ENCODE assay signal across 8 cellular contexts in genomic region chr20:45934046-45934586, GRCh38. TPM values are rescaled to one million over a fixed set of nuclear protein-coding genes. Genes with fewer than 3 reads are reported as not detected.
DNase-seq lines count a peak whose midpoint lies in the region; ATAC-seq and TF ChIP-seq lines count a peak whose summit lies in the region.

No MANE protein-coding gene starts in this region.

- H2BK5ac ChIP-seq in mesendoderm (ENCODE audit: low read length) = peak overlapping the region; percentile 11

- DNase-seq in ELR (ENCODE audit: low read depth) (peak; percentile 68), T-cell (peak in 8 of 34 experiments; percentile 10 to 45 (median 30)), mesendoderm (peak; percentile 76)
- peak; percentile 62 for DNase-seq in effector CD8-positive, alpha-beta T cell (lab: John Stamatoyannopoulos, UW)
- no peak for DNase-seq in activated CD8-positive, alpha-beta memory T cell treated with anti-CD3 and anti-CD28 coated beads, Interleukin-2, amount 50 U/mL, for 4 hours

- CTCF ChIA-PET in T-cell (lab: Charles Lee) = interaction anchor here (0.5 to 1.2 kb wide), 10 partner anchors 18 to 135 kb away, joined by 3 to 15 read pairs (median 3); partner anchors contain the start of genes CTSA (in 1 of the 2), NEURL2 (in 1 of the 2) and ZNF335 (in 1 of the 2)

- H3K79me1 ChIP-seq in mesendoderm (ENCODE audit: low read length) = peaks cover 9% of the 10 kb centered on the region

- H3K79me2 ChIP-seq in KMS-11 (ENCODE audit: insufficient read depth, low read depth) = peaks cover 7% of the 10 kb centered on the region; the same call in 1 of the 2 replicates
- H3K79me2 ChIP-seq in mesendoderm (ENCODE audit: control insufficient read depth, insufficient read depth, low read length) = peaks cover 7% of the 10 kb centered on the region

- H4K5ac ChIP-seq in mesendoderm (ENCODE audit: low read length) = no peak overlapping the region

- peak overlapping the region; percentile 96 for H3K4me2 ChIP-seq in KMS-11
- H3K4me2 ChIP-seq in mesendoderm (ENCODE audit: low read length) = peak overlapping the region; percentile 98

- peaks cover 16 to 39% (median 31%) of the 10 kb centered on the region in 3 donors for H3K4me1 Mint-ChIP-seq in T-cell

- no peak overlapping the region for H2BK15ac ChIP-seq in mesendoderm (replicated peaks; ENCODE audit: low read depth)

- no peak overlapping the region for H2BK120ac ChIP-seq in mesendoderm (ENCODE audit: low read depth, low read length)

- peak; percentile 16 for ATAC-seq in GM21576 (IDR thresholded peaks at IDR 0.05; ENCODE audit: unreplicated experiment)
- ATAC-seq in T-cell (replicated peaks in 1 of 4) = peak; percentile 4 to 16 (median 8)

- H3K56ac ChIP-seq in mesendoderm (ENCODE audit: low read length) = peak overlapping the region; percentile 87

- peak overlapping the region; percentile 61 for H3K4ac ChIP-seq in mesendoderm (ENCODE audit: low read depth, low read length)

- H2AK5ac ChIP-seq in mesendoderm (ENCODE audit: low read length) = peak overlapping the region; percentile 35

- H3K23ac ChIP-seq in mesendoderm (ENCODE audit: low read length) = peak overlapping the region; percentile 82

- H2AFZ ChIP-seq in KMS-11 (ENCODE audit: low read depth) = peak overlapping the region; percentile 63

- H3K27ac ChIP-seq in KMS-11 = peak overlapping the region; percentile 98
- H3K27ac ChIP-seq in mesendoderm (ENCODE audit: low read depth, low read length) = peak overlapping the region; percentile 98
- H3K27ac ChIP-seq in thymus (ENCODE audit: low read depth) = peak overlapping the region; percentile 92

- WGBS in mesendoderm (ENCODE audit: extremely low coverage, insufficient coverage, low lambda C conversion rate) = no CpG with 5 or more reads among the region's 34 CpGs
- WGBS in thymus = under 1% methylated on average over 34 of the region's 34 CpGs

- TF ChIP-seq CTCF in KMS-11 (conservative IDR thresholded peaks at IDR 0.05; ENCODE audit: low read depth, low read length) = no peak

- peak overlapping the region; percentile 95 to 97 for H3K27ac Mint-ChIP-seq in T-cell

- no peaks in the 10 kb centered on the region for H4K20me1 ChIP-seq in KMS-11 (ENCODE audit: insufficient read depth)

- no peaks in the 10 kb centered on the region for H3K9me3 ChIP-seq in thymus (ENCODE audit: control insufficient read depth)

- H3K27me3 ChIP-seq in KMS-11 (ENCODE audit: insufficient read depth, low read depth) = no peaks in the 10 kb centered on the region
- H3K27me3 ChIP-seq in mesendoderm (ENCODE audit: insufficient read depth, low read length, poor library complexity) = no peaks in the 10 kb centered on the region
- no peaks in the 10 kb centered on the region for H3K27me3 ChIP-seq in thymus (ENCODE audit: control insufficient read depth, insufficient read depth)

- peak overlapping the region; percentile 93 to 97 (median 97) for H3K4me3 Mint-ChIP-seq in T-cell

- H3K9me3 Mint-ChIP-seq in T-cell = no peaks in the 10 kb centered on the region

- H3K36me3 Mint-ChIP-seq in T-cell = peaks cover 14% of the 10 kb centered on the region

- H3K18ac ChIP-seq in mesendoderm (ENCODE audit: low read length) = peak overlapping the region; percentile 22

- no peaks in the 10 kb centered on the region for H3K36me3 ChIP-seq in KMS-11 (ENCODE audit: insufficient read depth)
- peaks cover 3% of the 10 kb centered on the region for H3K36me3 ChIP-seq in mesendoderm (ENCODE audit: control insufficient read depth, insufficient read depth, low read length)
- H3K36me3 ChIP-seq in thymus (ENCODE audit: control insufficient read depth, insufficient read depth) = peaks cover 22% of the 10 kb centered on the region

- H3K4me1 ChIP-seq in KMS-11 (ENCODE audit: low read depth, poor library complexity, severe bottlenecking) = peaks cover 13% of the 10 kb centered on the region
- H3K4me1 ChIP-seq in mesendoderm (ENCODE audit: control insufficient read depth, low read depth, low read length) = peaks cover 5% of the 10 kb centered on the region
- peaks cover 4% of the 10 kb centered on the region for H3K4me1 ChIP-seq in thymus (ENCODE audit: control insufficient read depth, insufficient read depth, low read length)

- H3K27me3 Mint-ChIP-seq in T-cell = no peaks in the 10 kb centered on the region

- no peak overlapping the region for H4K8ac ChIP-seq in mesendoderm (ENCODE audit: low read depth, low read length)

- POLR2A ChIA-PET in T-cell (lab: Charles Lee) = interaction anchor here (0.6 to 2.4 kb wide), 5 partner anchors 36 to 157 kb away, joined by 3 to 25 read pairs (median 4); partner anchors contain the start of gene ZSWIM1 (in 1 of the 2)

- H3K9ac ChIP-seq in KMS-11 = peak overlapping the region; percentile 99
- H3K9ac ChIP-seq in mesendoderm (ENCODE audit: low read length) = peak overlapping the region; percentile 72

- H3K4me3 ChIP-seq in KMS-11 (IDR thresholded peaks at IDR 0.05; ENCODE audit: insufficient read depth, low read depth, low read length) = no peak overlapping the region
- peak overlapping the region; percentile 81 for H3K4me3 ChIP-seq in mesendoderm (ENCODE audit: low read length)
- H3K4me3 ChIP-seq in thymus (ENCODE audit: low read length) = peak overlapping the region; percentile 81

RNA-seq across cellular contexts. Expression of gene PCIF1, which starts 0.4 kb away (rescaled TPM):
- 10 to 100 TPM; 74.4 to 78.7 (median 74.6) TPM for total RNA-seq in T-cell
- polyA plus RNA-seq in mesendoderm (2013, experiment 1 of 2) = 21.6 TPM
- polyA plus RNA-seq in mesendoderm (2013, experiment 2 of 2) = 20.1 TPM
- 37.4 TPM for polyA plus RNA-seq in thymus

RNA-seq across cellular contexts. Expression of gene PLTP, which starts 22.2 kb away (rescaled TPM):
- total RNA-seq in T-cell = 1 to 10 TPM in 3 of 5 donors, under 1 TPM in 1, not detected in 1; 0.35 to 1.7 (median 1.4) TPM
- polyA plus RNA-seq in mesendoderm (2013, experiment 1 of 2) = 65.4 TPM
- polyA plus RNA-seq in mesendoderm (2013, experiment 2 of 2) = 67.5 TPM
- polyA plus RNA-seq in thymus = 182 TPM

RNA-seq across cellular contexts. Expression of gene ZNF335, which starts 37.9 kb away (rescaled TPM):
- total RNA-seq in T-cell = 100 to 1,000 TPM in 1 of 5 donors, 10 to 100 TPM in 4; 58.6 to 106 (median 68.3) TPM
- 10.9 TPM for polyA plus RNA-seq in mesendoderm (2013, experiment 1 of 2)
- polyA plus RNA-seq in mesendoderm (2013, experiment 2 of 2) = 10.4 TPM
- 16.5 TPM for polyA plus RNA-seq in thymus

RNA-seq across cellular contexts. Expression of gene CTSA, which starts 43.0 kb away (rescaled TPM):
- 100 to 1,000 TPM in 1 of 5 donors, 10 to 100 TPM in 4; 55.5 to 101 (median 85.1) TPM for total RNA-seq in T-cell
- polyA plus RNA-seq in mesendoderm (2013, experiment 1 of 2) = 28.1 TPM
- 27.7 TPM for polyA plus RNA-seq in mesendoderm (2013, experiment 2 of 2)
- polyA plus RNA-seq in thymus = 56.0 TPM

RNA-seq across cellular contexts. Expression of gene NEURL2, which starts 43.1 kb away (rescaled TPM):
- 1 to 10 TPM; 3.1 to 6.9 (median 6.1) TPM for total RNA-seq in T-cell
- 2.3 TPM for polyA plus RNA-seq in mesendoderm (2013, experiment 1 of 2)
- polyA plus RNA-seq in mesendoderm (2013, experiment 2 of 2) = 2.2 TPM
- polyA plus RNA-seq in thymus = 51.4 TPM
